Comparison of ENCODE assay signal across 23 cellular contexts in genomic region chrX:16103625-16104024, GRCh38. TPM values are rescaled to one million over a fixed set of nuclear protein-coding genes. Genes with fewer than 3 reads are reported as not detected.
DNase-seq lines count a peak whose midpoint lies in the region; ATAC-seq and TF ChIP-seq lines count a peak whose summit lies in the region.
"Had no signal": no experiment of that assay in that cellular context is flagged by ENCODE, and none has a peak within 500 bp of the region (broad histone marks: within the 10 kb centered on the region; RNA-seq: fewer than 3 reads in every experiment).

No MANE protein-coding gene starts in this region.

- no peak for TF ChIP-seq CTCF in activated B cell treated with CpG ODN at 0.5 μM for 24 hours (IDR thresholded peaks at IDR 0.05)

- peaks cover 26% of the 10 kb centered on the region for H3K4me1 Mint-ChIP-seq in activated B cell treated with CpG ODN at 0.5 μM for 24 hours
- no peaks in the 10 kb centered on the region for H3K4me1 Mint-ChIP-seq in activated T-cell treated with anti-CD3 and anti-CD28 coated beads, Interleukin-2, amount 50 U/mL, for 4 hours (ENCODE audit: low read depth)
- H3K4me1 Mint-ChIP-seq in immature natural killer cell: no peaks in the 10 kb centered on the region

- H3K27ac Mint-ChIP-seq in activated B cell treated with CpG ODN at 0.5 μM for 24 hours (peak overlapping the region; percentile 46), immature natural killer cell (no peak overlapping the region)
- H3K27ac Mint-ChIP-seq: CD8-positive, alpha-beta T cell; T-helper 1 cell treated with Interleukin-12 subunit alpha and Interleukin-12 subunit beta and Interleukin-4 antibody, amounts not matched to agents 30 μg/mL and 1 μg/mL, for 36 hours had no signal

- DNase-seq in activated B cell treated with CpG ODN at 0.5 μM for 24 hours (no peak), medulla oblongata (ENCODE audit: extremely low spot score) (no peak), cortex of kidney (lab: John Stamatoyannopoulos, UW) (no peak), immature natural killer cell (no peak)
- no peak for DNase-seq in activated T-cell treated with anti-CD3 and anti-CD28 coated beads, Interleukin-2, amount 50 U/mL, for 4 hours
- DNase-seq: ACHN; C1 segment of cervical spinal cord; CD8-positive, alpha-beta T cell; DMS153; GM23248; IMR-90; NCI-H1105; NCI-H1694; NCI-H2081; NCI-H2171 treated with DMSO at 0.1 percent for 48 hours; NCI-H524 treated with DMSO at 0.1 percent for 48 hours; NCI-H82; Peyer's patch; SJCRH30 had no signal

- ATAC-seq in GM18511 (IDR thresholded peaks at IDR 0.05; ENCODE audit: unreplicated experiment): peak; percentile 51
- ATAC-seq in HG02852 (IDR thresholded peaks at IDR 0.05; ENCODE audit: unreplicated experiment): peak; percentile 60
- no peak for ATAC-seq in activated B cell treated with CpG ODN at 0.5 μM for 24 hours (ENCODE audit: low read depth)
- ATAC-seq in activated T-cell treated with anti-CD3 and anti-CD28 coated beads, Interleukin-2, amount 50 U/mL, for 4 hours: no peak
- ATAC-seq: CD8-positive, alpha-beta T cell had no signal

- H3K27me3 Mint-ChIP-seq in activated B cell treated with CpG ODN at 0.5 μM for 24 hours: no peaks in the 10 kb centered on the region
- H3K27me3 Mint-ChIP-seq in activated T-cell treated with anti-CD3 and anti-CD28 coated beads, Interleukin-2, amount 50 U/mL, for 4 hours (ENCODE audit: low read depth): no peaks in the 10 kb centered on the region
- H3K27me3 Mint-ChIP-seq in immature natural killer cell (ENCODE audit: low read depth in 3 of 3): peaks cover 2 to 20% (median 2%) of the 10 kb centered on the region in 3 donors

- H3K36me3 Mint-ChIP-seq in activated B cell treated with CpG ODN at 0.5 μM for 24 hours (ENCODE audit: low read depth): no peaks in the 10 kb centered on the region
- H3K36me3 Mint-ChIP-seq in activated T-cell treated with anti-CD3 and anti-CD28 coated beads, Interleukin-2, amount 50 U/mL, for 4 hours (ENCODE audit: insufficient read depth): no peaks in the 10 kb centered on the region
- no peaks in the 10 kb centered on the region for H3K36me3 Mint-ChIP-seq in immature natural killer cell
- H3K36me3 Mint-ChIP-seq: CD8-positive, alpha-beta T cell had no signal

- CTCF ChIA-PET in activated B cell treated with CpG ODN at 0.5 μM for 24 hours (lab: Charles Lee): no interaction called here

- intact Hi-C loops in activated B cell treated with CpG ODN at 0.5 μM for 24 hours (cut with micrococcal nuclease): no loop called here

- no peak overlapping the region for H3K4me3 Mint-ChIP-seq in activated B cell treated with CpG ODN at 0.5 μM for 24 hours
- H3K4me3 Mint-ChIP-seq in activated T-cell treated with anti-CD3 and anti-CD28 coated beads, Interleukin-2, amount 50 U/mL, for 4 hours: no peak overlapping the region
- no peak overlapping the region for H3K4me3 Mint-ChIP-seq in immature natural killer cell
- H3K4me3 Mint-ChIP-seq: CD8-positive, alpha-beta T cell; T-helper 1 cell treated with Interleukin-12 subunit alpha and Interleukin-12 subunit beta and Interleukin-4 antibody, amounts not matched to agents 30 μg/mL and 1 μg/mL, for 36 hours had no signal

- POLR2A ChIA-PET in activated B cell treated with CpG ODN at 0.5 μM for 24 hours (lab: Charles Lee): no interaction called here

- H3K9me3 Mint-ChIP-seq in activated B cell treated with CpG ODN at 0.5 μM for 24 hours (no peaks in the 10 kb centered on the region), immature natural killer cell (peaks cover 0 to 2% (median 0%) of the 10 kb centered on the region in 6 donors)
- H3K9me3 Mint-ChIP-seq in activated T-cell treated with anti-CD3 and anti-CD28 coated beads, Interleukin-2, amount 50 U/mL, for 4 hours: no peaks in the 10 kb centered on the region
- H3K9me3 Mint-ChIP-seq: CD8-positive, alpha-beta T cell; T-helper 1 cell treated with Interleukin-12 subunit alpha and Interleukin-12 subunit beta and Interleukin-4 antibody, amounts not matched to agents 30 μg/mL and 1 μg/mL, for 36 hours had no signal

RNA-seq across cellular contexts. Expression of gene GRPR, which starts 19.7 kb away (rescaled TPM):
- 0.16 and 0.37 TPM in 2 replicates for total RNA-seq in activated B cell treated with CpG ODN at 0.5 μM for 24 hours
- under 1 TPM in 1 of 3 donors, not detected in 2; 0.16 TPM for total RNA-seq in activated T-cell treated with anti-CD3 and anti-CD28 coated beads, Interleukin-2, amount 50 U/mL, for 4 hours
- not detected for polyA plus RNA-seq in immature natural killer cell
- total RNA-seq: Daoy, GM23248, Peyer's patch had no signal

Comparison
In these comparisons a context has a peak if more than half of its experiments do, and no peak if none do; other contexts are left out.
1. ATAC-seq: peak in GM18511 (single experiment) and HG02852 (single experiment); none in activated B cell treated with CpG ODN at 0.5 μM for 24 hours (single experiment) and activated T-cell treated with anti-CD3 and anti-CD28 coated beads, Interleukin-2, amount 50 U/mL, for 4 hours (0 of 2).